36 cellular contexts compared by ENCODE assay signal in genomic region chr15:73047882-73048281, GRCh38. TPM values are rescaled to one million over a fixed set of nuclear protein-coding genes. Genes with fewer than 3 reads are reported as not detected.
DNase-seq lines count a peak whose midpoint lies in the region; ATAC-seq, FAIRE-seq and TF ChIP-seq lines count a peak whose summit lies in the region.
"Had no signal": no experiment of that assay in that cellular context is flagged by ENCODE, and none has a peak within 500 bp of the region (broad histone marks: within the 10 kb centered on the region; RNA-seq: fewer than 3 reads in every experiment).

No MANE protein-coding gene starts in this region.

- H2BK5ac ChIP-seq in mesenchymal stem cell (ENCODE audit: low read depth, low read length, poor library complexity, severe bottlenecking) (no peak overlapping the region), mesendoderm (ENCODE audit: low read length) (no peak overlapping the region)

- no peak overlapping the region for H4K91ac ChIP-seq in mesenchymal stem cell (ENCODE audit: low read length)

- H3K4me1 Mint-ChIP-seq in astrocyte (ENCODE audit: low read depth, unreplicated experiment): peaks cover 1% of the 10 kb centered on the region

- no peaks in the 10 kb centered on the region for H3K79me1 ChIP-seq in mesenchymal stem cell (replicated peaks; ENCODE audit: low read length, poor library complexity, severe bottlenecking)
- H3K79me1 ChIP-seq in mesendoderm (ENCODE audit: low read length): no peaks in the 10 kb centered on the region

- H3K4me1 ChIP-seq in HEK293 (ENCODE audit: control insufficient read depth, insufficient read depth, low read length) (peaks cover 35% of the 10 kb centered on the region), astrocyte (ENCODE audit: insufficient read depth, low read length) (peaks cover 4% of the 10 kb centered on the region), mesenchymal stem cell (ENCODE audit: control insufficient read depth, insufficient read depth, low read depth, low read length) (no peaks in the 10 kb centered on the region), mesendoderm (ENCODE audit: control insufficient read depth, low read depth, low read length) (peaks cover 5% of the 10 kb centered on the region), hepatocyte (ENCODE audit: insufficient read depth) (peaks cover 4% of the 10 kb centered on the region)
- H3K4me1 ChIP-seq: BE2C, BLaER1 had no signal

- H3K79me2 ChIP-seq in astrocyte (ENCODE audit: insufficient read depth, low read length) (no peaks in the 10 kb centered on the region), mesendoderm (ENCODE audit: control insufficient read depth, insufficient read depth, low read length) (no peaks in the 10 kb centered on the region), hepatocyte (no peaks in the 10 kb centered on the region)

- no peaks in the 10 kb centered on the region for H3K9me3 Mint-ChIP-seq in astrocyte (ENCODE audit: unreplicated experiment)
- H3K9me3 Mint-ChIP-seq: CD4-positive, alpha-beta memory T cell; CD4-positive, alpha-beta T cell; CD8-positive, alpha-beta memory T cell; CD8-positive, alpha-beta T cell had no signal

- H3K9ac ChIP-seq in astrocyte (ENCODE audit: low read length): no peak overlapping the region
- no peak overlapping the region for H3K9ac ChIP-seq in mesenchymal stem cell (ENCODE audit: low read length)
- H3K9ac ChIP-seq in mesendoderm (ENCODE audit: low read length): no peak overlapping the region
- H3K9ac ChIP-seq: BLaER1; BLaER1 treated with 17β-estradiol and CSF1 and Interleukin-3, amounts not matched to agents 10 nM and 100 nM had no signal

- no peak overlapping the region for H3K14ac ChIP-seq in mesenchymal stem cell (ENCODE audit: low read length in 2 of 2)

- ATAC-seq in HG02852 (IDR thresholded peaks at IDR 0.05; ENCODE audit: unreplicated experiment): no peak
- ATAC-seq: A549; CD8-positive, alpha-beta T cell had no signal

- H3K4me3 ChIP-seq in HEK293 (ENCODE audit: low read depth, low read length) (no peak overlapping the region), astrocyte (ENCODE audit: insufficient read depth, low read depth, low read length) (no peak overlapping the region), mesenchymal stem cell (ENCODE audit: insufficient read depth in 1 of 2, low read depth in 1 of 2, low read length in 2 of 2) (no peak overlapping the region), mesendoderm (ENCODE audit: low read length) (no peak overlapping the region), hepatocyte (no peak overlapping the region)
- H3K4me3 ChIP-seq: A549; BLaER1; BLaER1 treated with 17β-estradiol and CSF1 and Interleukin-3, amounts not matched to agents 10 nM and 100 nM had no signal

- H3K9me2 ChIP-seq in hepatocyte (replicated peaks; ENCODE audit: insufficient read depth): no peaks in the 10 kb centered on the region

- H3K27ac ChIP-seq in HEK293 (ENCODE audit: extremely low read depth, low read depth, low read length): no peak overlapping the region
- H3K27ac ChIP-seq in astrocyte (ENCODE audit: low read depth, low read length): no peak overlapping the region
- H3K27ac ChIP-seq in mesenchymal stem cell (ENCODE audit: low read length, poor library complexity, severe bottlenecking): no peak overlapping the region
- no peak overlapping the region for H3K27ac ChIP-seq in mesendoderm (ENCODE audit: low read depth, low read length)
- no peak overlapping the region for H3K27ac ChIP-seq in hepatocyte
- H3K27ac ChIP-seq: 22Rv1; A549; BLaER1; BLaER1 treated with 17β-estradiol and CSF1 and Interleukin-3, amounts not matched to agents 10 nM and 100 nM; C4-2B had no signal

- H2AFZ ChIP-seq in astrocyte (ENCODE audit: low read depth, low read length) (no peak overlapping the region), mesenchymal stem cell (ENCODE audit: low read depth, low read length) (no peak overlapping the region), hepatocyte (no peak overlapping the region)

- H3K4ac ChIP-seq in mesenchymal stem cell (ENCODE audit: low read depth in 1 of 2, low read length in 2 of 2): peak overlapping the region in 1 of 2 experiments; percentile 7
- no peak overlapping the region for H3K4ac ChIP-seq in mesendoderm (ENCODE audit: low read depth, low read length)

- FAIRE-seq in astrocyte (lab: Jason Lieb, UNC): no peak
- FAIRE-seq: A549, D721Med had no signal

- H3K23ac ChIP-seq in mesenchymal stem cell (ENCODE audit: low read length in 2 of 2) (no peak overlapping the region), mesendoderm (ENCODE audit: low read length) (no peak overlapping the region)

- H3K36me3 Mint-ChIP-seq in astrocyte (ENCODE audit: low read depth, unreplicated experiment): no peaks in the 10 kb centered on the region
- H3K36me3 Mint-ChIP-seq: CD14-positive monocyte; CD4-positive, CD25-positive, alpha-beta regulatory T cell; CD8-positive, alpha-beta memory T cell; CD8-positive, alpha-beta T cell had no signal

- CTCF ChIA-PET in HEK293 (lab: Yijun Ruan, JAX): interaction anchor here (0.6 kb wide), 1 partner anchor 310 kb away, joined by 3 read pairs; no protein-coding TSS in a partner anchor

- H3K56ac ChIP-seq in mesendoderm (ENCODE audit: low read length): no peak overlapping the region

- H3K36me3 ChIP-seq in HEK293 (ENCODE audit: control insufficient read depth in 2 of 2, insufficient read depth in 1 of 2, low read length in 2 of 2) (no peaks in the 10 kb centered on the region), astrocyte (ENCODE audit: insufficient read depth, low read length) (no peaks in the 10 kb centered on the region), mesenchymal stem cell (ENCODE audit: control insufficient read depth in 1 of 2, insufficient read depth in 2 of 2, low read depth in 1 of 2, low read length in 2 of 2) (no peaks in the 10 kb centered on the region), mesendoderm (ENCODE audit: control insufficient read depth, insufficient read depth, low read length) (no peaks in the 10 kb centered on the region), hepatocyte (replicated peaks; ENCODE audit: insufficient read depth, low read depth) (no peaks in the 10 kb centered on the region)
- H3K36me3 ChIP-seq: BE2C; BLaER1; BLaER1 treated with 17β-estradiol and CSF1 and Interleukin-3, amounts not matched to agents 10 nM and 100 nM had no signal

- H3K9me3 ChIP-seq in HEK293 (ENCODE audit: control insufficient read depth, insufficient read depth, low read depth, low read length) (no peaks in the 10 kb centered on the region), astrocyte (ENCODE audit: insufficient read depth, low read depth, low read length) (no peaks in the 10 kb centered on the region), mesenchymal stem cell (ENCODE audit: control insufficient read depth, low read length) (no peaks in the 10 kb centered on the region), hepatocyte (ENCODE audit: low read depth) (no peaks in the 10 kb centered on the region)
- H3K9me3 ChIP-seq: A549; BE2C; BLaER1; BLaER1 treated with 17β-estradiol and CSF1 and Interleukin-3, amounts not matched to agents 10 nM and 100 nM; Caco-2 had no signal

- peak overlapping the region; percentile 34 for H2BK120ac ChIP-seq in mesenchymal stem cell (ENCODE audit: low read depth, low read length)
- H2BK120ac ChIP-seq in mesendoderm (ENCODE audit: low read depth, low read length): peak overlapping the region; percentile 67

- TF ChIP-seq CTCF in HEK293 (tag by site-specific recombination; IDR thresholded peaks at IDR 0.05) (no peak), astrocyte (IDR thresholded peaks at IDR 0.05; ENCODE audit: insufficient read depth, low read depth, low read length) (no peak), hepatocyte (IDR thresholded peaks at IDR 0.05; ENCODE audit: poor library complexity) (no peak)

- no peak overlapping the region for H2AK5ac ChIP-seq in mesenchymal stem cell (ENCODE audit: low read length, severe bottlenecking)
- H2AK5ac ChIP-seq in mesendoderm (ENCODE audit: low read length): no peak overlapping the region

- H3K27me3 Mint-ChIP-seq in astrocyte (ENCODE audit: low read depth, unreplicated experiment): no peaks in the 10 kb centered on the region
- H3K27me3 Mint-ChIP-seq: CD4-positive, alpha-beta memory T cell had no signal

- no peak overlapping the region for H2BK15ac ChIP-seq in mesenchymal stem cell (ENCODE audit: low read depth, poor library complexity, severe bottlenecking)
- H2BK15ac ChIP-seq in mesendoderm (replicated peaks; ENCODE audit: low read depth): no peak overlapping the region

- H4K20me1 ChIP-seq in astrocyte (ENCODE audit: insufficient read depth, low read length) (no peaks in the 10 kb centered on the region), hepatocyte (ENCODE audit: insufficient read depth, poor library complexity, severe bottlenecking) (no peaks in the 10 kb centered on the region)
- H4K20me1 ChIP-seq: BLaER1; BLaER1 treated with 17β-estradiol and CSF1 and Interleukin-3, amounts not matched to agents 10 nM and 100 nM had no signal

- POLR2A ChIA-PET in HEK293 (lab: Yijun Ruan, JAX): no interaction called here

- peak overlapping the region; percentile 0 for H3K4me3 Mint-ChIP-seq in astrocyte (ENCODE audit: unreplicated experiment)
- H3K4me3 Mint-ChIP-seq: B cell; CD4-positive, alpha-beta memory T cell; CD4-positive, alpha-beta T cell; CD4-positive, CD25-positive, alpha-beta regulatory T cell; CD8-positive, alpha-beta T cell had no signal

- no peak overlapping the region for H4K5ac ChIP-seq in mesendoderm (ENCODE audit: low read length)

- H3K27me3 ChIP-seq in astrocyte (ENCODE audit: insufficient read depth, low read length) (peaks cover 12% of the 10 kb centered on the region), mesenchymal stem cell (ENCODE audit: control insufficient read depth in 1 of 2, insufficient read depth in 1 of 2, low read length in 2 of 2) (peaks cover 0 to 16% of the 10 kb centered on the region in 2 experiments), mesendoderm (ENCODE audit: insufficient read depth, low read length, poor library complexity) (no peaks in the 10 kb centered on the region), hepatocyte (no peaks in the 10 kb centered on the region)

- DNase-seq in astrocyte (ENCODE audit: low read depth) (no peak), mesenchymal stem cell (no peak), mesendoderm (no peak), NCI-H82 (lab: John Stamatoyannopoulos, UW) (no peak), SIG-M5 treated with dmso at 0.1 percent for 504 hours (lab: John Stamatoyannopoulos, UW; ENCODE audit: unreplicated experiment) (no peak), hepatocyte (ENCODE audit: low spot score) (no peak)
- DNase-seq: 8988T; ACHN; AML-193; BE2C; C1 segment of cervical spinal cord; Caco-2; Calu3; CD4-positive, alpha-beta memory T cell; CD4-positive, alpha-beta T cell; CD4-positive, CD25-positive, alpha-beta regulatory T cell; CD8-positive, alpha-beta memory T cell; CD8-positive, alpha-beta T cell; COR-L47; DMS 273 treated with DMSO at 0.1 percent for 48 hours; DMS153; DMS53; DMS79; DMS79 treated with DMSO at 0.1 percent for 48 hours; DND-41; EL had no signal

- H3K18ac ChIP-seq in mesenchymal stem cell (ENCODE audit: low read depth in 1 of 2, low read length in 2 of 2) (peak overlapping the region in 1 of 2 experiments; percentile 8), mesendoderm (ENCODE audit: low read length) (peak overlapping the region; percentile 65)

- H3K4me2 ChIP-seq in astrocyte (ENCODE audit: low read length) (no peak overlapping the region), mesenchymal stem cell (ENCODE audit: low read length, poor library complexity, severe bottlenecking) (no peak overlapping the region), mesendoderm (ENCODE audit: low read length) (no peak overlapping the region), hepatocyte (no peak overlapping the region)
- H3K4me2 ChIP-seq: A549; BLaER1; BLaER1 treated with 17β-estradiol and CSF1 and Interleukin-3, amounts not matched to agents 10 nM and 100 nM had no signal

- H3K27ac Mint-ChIP-seq in astrocyte (ENCODE audit: unreplicated experiment): no peak overlapping the region
- H3K27ac Mint-ChIP-seq: B cell; CD14-positive monocyte; CD4-positive, alpha-beta memory T cell; CD4-positive, alpha-beta T cell; CD8-positive, alpha-beta T cell had no signal

- no peak overlapping the region for H4K8ac ChIP-seq in mesenchymal stem cell (ENCODE audit: low read length)
- no peak overlapping the region for H4K8ac ChIP-seq in mesendoderm (ENCODE audit: low read depth, low read length)

- peak overlapping the region; percentile 3 to 66 for H2BK12ac ChIP-seq in mesenchymal stem cell (ENCODE audit: low read length in 2 of 2)

- 78% methylated on average over 6 of the region's 6 CpGs for WGBS in mesenchymal stem cell
- no CpG with 5 or more reads among the region's 6 CpGs for WGBS in mesendoderm (ENCODE audit: extremely low coverage, insufficient coverage, low lambda C conversion rate)
- 76% methylated on average over 6 of the region's 6 CpGs for WGBS in hepatocyte (ENCODE audit: low lambda C conversion rate, missing lambda C conversion rate)

RNA-seq across cellular contexts. Expression of gene NEO1, which starts 4.4 kb away (rescaled TPM):
- 30.3 and 39.5 TPM in 2 replicates for total RNA-seq in astrocyte
- 90.4 TPM for polyA plus RNA-seq in mesenchymal stem cell (2013, experiment 1 of 2)
- polyA plus RNA-seq in mesenchymal stem cell (2013, experiment 2 of 2): 85.2 TPM
- 23.9 TPM for polyA plus RNA-seq in mesendoderm (2013, experiment 1 of 2)
- polyA plus RNA-seq in mesendoderm (2013, experiment 2 of 2): 24.3 TPM
- total RNA-seq in hepatocyte: 52.8 and 64.0 TPM in 2 replicates
- 32.2 and 39.1 TPM in 2 replicates for polyA plus RNA-seq in hepatocyte
